ENCODE assay signal across 8 cellular contexts in genomic region chr16:6081320-6081976, GRCh38.
A peak's percentile ranks its signal among the peaks of the same experiment; 100 is the strongest.
DNase-seq lines count a peak whose midpoint lies in the region; ATAC-seq and TF ChIP-seq lines count a peak whose summit lies in the region.

No MANE protein-coding gene starts in this region.

- intact Hi-C loops in head of caudate nucleus (cut with DNase I) (no loop called here), testis (cut with DNase I; ENCODE audit: low total_unique reads) (no loop called here), uterus (cut with DNase I; ENCODE audit: low total_unique reads) (no loop called here)

- H3K4me3 ChIP-seq in SU-DHL-6 (ENCODE audit: insufficient read depth, low read length, poor library complexity, severe bottlenecking) (no peak overlapping the region), testis (no peak overlapping the region), uterus (no peak overlapping the region)

- H3K4me2 ChIP-seq in SU-DHL-6 (ENCODE audit: low read depth, low read length, poor library complexity, severe bottlenecking) = no peak overlapping the region

- no peaks in the 10 kb centered on the region for H3K27me3 ChIP-seq in SU-DHL-6 (ENCODE audit: low read length)
- H3K27me3 ChIP-seq in testis = no peaks in the 10 kb centered on the region
- no peaks in the 10 kb centered on the region for H3K27me3 ChIP-seq in uterus

- no peaks in the 10 kb centered on the region for H3K9me3 ChIP-seq in SU-DHL-6 (ENCODE audit: insufficient read depth, low read length)
- H3K9me3 ChIP-seq in testis = no peaks in the 10 kb centered on the region
- H3K9me3 ChIP-seq in uterus = no peaks in the 10 kb centered on the region

- no peak overlapping the region for H2AFZ ChIP-seq in SU-DHL-6 (ENCODE audit: low read depth, low read length, severe bottlenecking)

- no peak overlapping the region for H3K27ac ChIP-seq in SU-DHL-6 (ENCODE audit: low read depth, low read length)
- no peak overlapping the region for H3K27ac ChIP-seq in testis
- no peak overlapping the region for H3K27ac ChIP-seq in uterus

- H3K4me1 ChIP-seq in testis (no peaks in the 10 kb centered on the region), uterus (no peaks in the 10 kb centered on the region)

- no peaks in the 10 kb centered on the region for H3K79me2 ChIP-seq in SU-DHL-6 (ENCODE audit: insufficient read depth, low read length)

- no peak overlapping the region for H3K9ac ChIP-seq in SU-DHL-6 (ENCODE audit: low read length)

- 47 to 56% methylated on average over 5 of the region's 5 CpGs for WGBS in testis, 2 donors

- H3K9me2 ChIP-seq in SU-DHL-6 (replicated peaks; ENCODE audit: insufficient read depth, low read length) = no peaks in the 10 kb centered on the region

- peak; percentile 76 for TF ChIP-seq CTCF in SU-DHL-6 (IDR thresholded peaks at IDR 0.05; ENCODE audit: insufficient read depth, low read length, poor library complexity, severe bottlenecking)
- peak in 2 of 3 experiments; percentile 27 to 70 for TF ChIP-seq CTCF in testis (IDR thresholded peaks at IDR 0.05)
- TF ChIP-seq CTCF in uterus (IDR thresholded peaks at IDR 0.05) = no peak

- no peak for ATAC-seq in GM18867 (IDR thresholded peaks at IDR 0.05; ENCODE audit: unreplicated experiment)

- TF ChIP-seq POLR2A in testis (IDR thresholded peaks at IDR 0.05) (no peak), uterus (IDR thresholded peaks at IDR 0.05) (no peak)

- H3F3A ChIP-seq in SU-DHL-6 (ENCODE audit: insufficient read depth) = no peaks in the 10 kb centered on the region

- no peaks in the 10 kb centered on the region for H4K20me1 ChIP-seq in SU-DHL-6 (ENCODE audit: low read depth, low read length)

- H3K36me3 ChIP-seq in SU-DHL-6 (ENCODE audit: low read length) (no peaks in the 10 kb centered on the region), testis (ENCODE audit: low read depth, missing control alignments) (no peaks in the 10 kb centered on the region), uterus (no peaks in the 10 kb centered on the region)

- DNase-seq in DMS79 treated with DMSO at 0.1 percent for 48 hours (lab: John Stamatoyannopoulos, UW) = peak; percentile 28
- no peak for DNase-seq in DMS79 (lab: John Stamatoyannopoulos, UW)
- peak; percentile 64 for DNase-seq in HT-29 (ENCODE audit: low spot score)
- DNase-seq in head of caudate nucleus = peak in 41 of 42 donors; percentile 20 to 85 (median 59)
- DNase-seq in testis = peak; percentile 47
- DNase-seq in uterus = no peak

Comparison
In these comparisons a context has a peak if more than half of its experiments do, and no peak if none do; other contexts are left out.
1. DNase-seq: peak in DMS79 treated with DMSO at 0.1 percent for 48 hours (single experiment), HT-29 (single experiment), head of caudate nucleus (41 of 42) and testis (single experiment); none in DMS79 (single experiment) and uterus (0 of 2).
2. CTCF ChIP-seq: peak in SU-DHL-6 (single experiment) and testis (2 of 3); none in uterus (0 of 4).